Comparison of ENCODE assay signal across 8 cellular contexts in genomic region chr14:60250318-60251035, GRCh38. TPM values are rescaled to one million over a fixed set of nuclear protein-coding genes. Genes with fewer than 3 reads are reported as not detected.
DNase-seq lines count a peak whose midpoint lies in the region; ATAC-seq and TF ChIP-seq lines count a peak whose summit lies in the region.

No MANE protein-coding gene starts in this region.

- H3K9me3 ChIP-seq in MM.1S (replicated peaks; ENCODE audit: insufficient read depth, low read length): no peaks in the 10 kb centered on the region

- intact Hi-C loops in MCF 10A (cut with micrococcal nuclease): loop anchor here (10.0 kb wide), 1 partner anchor 156 kb away; the partner anchor contains the start of gene PCNX4

- DNase-seq in NCI-H1694 treated with DMSO at 0.1 percent for 48 hours (lab: John Stamatoyannopoulos, UW): peak; percentile 32
- DNase-seq in NCI-H1694 (lab: John Stamatoyannopoulos, UW): no peak
- DNase-seq in MM.1S: no peak
- peak; percentile 38 for DNase-seq in MCF 10A (ENCODE audit: unreplicated experiment)
- DNase-seq in lung microvascular endothelial cell (ENCODE audit: low read depth in 2 of 2): peak; percentile 17 to 27

- H3K4me1 ChIP-seq in MM.1S (ENCODE audit: low read length) (no peaks in the 10 kb centered on the region), urinary bladder (ENCODE audit: insufficient read depth) (peaks cover 3% of the 10 kb centered on the region)

- no peaks in the 10 kb centered on the region for H3K36me3 Mint-ChIP-seq in MCF 10A (ENCODE audit: insufficient read depth, unreplicated experiment)

- TSS peak; percentile 21 for BruUV-seq in MCF 10A (replicated peaks; lab: Mats Ljungman, UMichigan)

- no peak for ATAC-seq in GM18907 (IDR thresholded peaks at IDR 0.05; ENCODE audit: unreplicated experiment)
- no peak for ATAC-seq in GM19395 (IDR thresholded peaks at IDR 0.05; ENCODE audit: unreplicated experiment)

- POLR2A ChIA-PET in MCF 10A (lab: Yijun Ruan, JAX): interaction anchor here (0.6 to 2.8 kb wide), 18 partner anchors 10 to 967 kb away, joined by 3 to 19 read pairs (median 3); partner anchors contain the start of genes DHRS7 and PCNX4

- H3K27me3 Mint-ChIP-seq in MCF 10A (ENCODE audit: insufficient read depth, unreplicated experiment): no peaks in the 10 kb centered on the region

- peaks cover 31% of the 10 kb centered on the region for H3K4me1 Mint-ChIP-seq in MCF 10A (ENCODE audit: insufficient read depth, unreplicated experiment)

- H3K79me2 ChIP-seq in MM.1S (ENCODE audit: low read length): peaks cover 53% of the 10 kb centered on the region

- H3F3A ChIP-seq in MM.1S (ENCODE audit: insufficient read depth, low read length): peaks cover 6% of the 10 kb centered on the region; the same call in 1 of the 2 replicates

- H3K27ac Mint-ChIP-seq in MCF 10A (ENCODE audit: low read depth, unreplicated experiment): peak overlapping the region; percentile 84

- peak overlapping the region; percentile 65 for H3K9ac ChIP-seq in MM.1S (ENCODE audit: low read length)

- no peaks in the 10 kb centered on the region for H3K27me3 ChIP-seq in MM.1S (replicated peaks; ENCODE audit: insufficient read depth, low read length)

- H3K36me3 ChIP-seq in MM.1S (replicated peaks; ENCODE audit: insufficient read depth, low read length) (no peaks in the 10 kb centered on the region), urinary bladder (ENCODE audit: insufficient read depth) (no peaks in the 10 kb centered on the region)

- H4K20me1 ChIP-seq in MM.1S (ENCODE audit: insufficient read depth, low read length): no peaks in the 10 kb centered on the region; the same call in 1 of the 2 replicates

- peak overlapping the region; percentile 98 for H3K4me3 Mint-ChIP-seq in MCF 10A (ENCODE audit: unreplicated experiment)

- no peak overlapping the region for H2AFZ ChIP-seq in MM.1S (ENCODE audit: low read length)

- H3K9me3 Mint-ChIP-seq in MCF 10A (ENCODE audit: unreplicated experiment): no peaks in the 10 kb centered on the region

- TF ChIP-seq CTCF in MM.1S (IDR thresholded peaks at IDR 0.05; ENCODE audit: low read length): no peak
- no peak for TF ChIP-seq CTCF in MCF 10A (IDR thresholded peaks at IDR 0.05; ENCODE audit: unreplicated experiment)

- CTCF ChIA-PET in MCF 10A (lab: Yijun Ruan, JAX): interaction anchor here (0.5 to 1.2 kb wide), 5 partner anchors 17 to 1031 kb away, joined by 3 to 5 read pairs (median 3); no protein-coding TSS in a partner anchor

- H3K4me2 ChIP-seq in MM.1S (ENCODE audit: low read depth, low read length): peak overlapping the region; percentile 83

- peak overlapping the region; percentile 31; the same call in 1 of the 2 replicates for H3K27ac ChIP-seq in MM.1S (ENCODE audit: low read length)
- no peak overlapping the region for H3K27ac ChIP-seq in urinary bladder (ENCODE audit: low read depth)

- no peaks in the 10 kb centered on the region for H3K9me2 ChIP-seq in MM.1S (replicated peaks; ENCODE audit: insufficient read depth, low read length)

- H3K4me3 ChIP-seq in MM.1S (ENCODE audit: low read length): peak overlapping the region; percentile 73
- H3K4me3 ChIP-seq in urinary bladder (ENCODE audit: low read depth, low read length): peak overlapping the region; percentile 99

- 25% methylated on average over 6 of the region's 6 CpGs for WGBS in urinary bladder

RNA-seq across cellular contexts. Expression of gene PPM1A, which starts 1.5 kb away (rescaled TPM):
- total RNA-seq in MCF 10A (2022) (47.2 and 50.4 TPM in 2 replicates), lung microvascular endothelial cell (10.2 and 13.5 TPM in 2 replicates), urinary bladder (75.9 TPM)
- 23.9 TPM for polyA plus RNA-seq in urinary bladder

Comparison
In these comparisons a context has a peak if more than half of its experiments do, and no peak if none do; other contexts are left out.
1. DNase-seq: peak in NCI-H1694 treated with DMSO at 0.1 percent for 48 hours (single experiment), MCF 10A (single experiment) and lung microvascular endothelial cell (2 of 2); none in NCI-H1694 (single experiment) and MM.1S (single experiment).